1 cellular context compared by ENCODE assay signal in genomic region chr2:10367472-10368439, GRCh38.
TF ChIP-seq lines count a peak whose summit lies in the region.

No MANE protein-coding gene starts in this region.

TF ChIP-seq in K562, 482 proteins besides CTCF, POLR2A, EP300 and RAD21 (continued from another document):
- TF ChIP-seq ZNF609 (CRISPR knock-in tag; IDR thresholded peaks at IDR 0.05; ENCODE audit: borderline replicate concordance) (no peak), HDGF (IDR thresholded peaks at IDR 0.05) (peak; percentile 54; the same call in 1 of the 2 replicates), COPS2 (conservative IDR thresholded peaks at IDR 0.05) (no peak), U2AF1 (optimal IDR thresholded peaks at IDR 0.05; ENCODE audit: low read depth, low read length) (no peak), HMG20B (CRISPR knock-in tag; IDR thresholded peaks at IDR 0.05) (no peak), KAT8 (IDR thresholded peaks at IDR 0.05; ENCODE audit: low read depth) (no peak), C11orf30 (IDR thresholded peaks at IDR 0.05; ENCODE audit: low read depth) (peak; percentile 31; the same call in 1 of the 2 replicates), ZNF41 (CRISPR knock-in tag; conservative IDR thresholded peaks at IDR 0.05) (no peak), SMARCA5 (IDR thresholded peaks at IDR 0.05) (no peak), ZFP30 (CRISPR knock-in tag; IDR thresholded peaks at IDR 0.05; ENCODE audit: borderline replicate concordance) (no peak), BCL6 (CRISPR knock-in tag; IDR thresholded peaks at IDR 0.05) (no peak), ZKSCAN1 (IDR thresholded peaks at IDR 0.05; ENCODE audit: low read depth, low read length) (no peak), DMBX1 (CRISPR knock-in tag; IDR thresholded peaks at IDR 0.05; ENCODE audit: borderline replicate concordance) (no peak), ARID2 (IDR thresholded peaks at IDR 0.05) (0 out of 2 replicates have a peak, but pooled peaks have one; percentile 36), NFE2L1 (tag; IDR thresholded peaks at IDR 0.05; ENCODE audit: borderline replicate concordance, low read depth) (no peak), MITF (IDR thresholded peaks at IDR 0.05) (no peak), NR3C1 (CRISPR knock-in tag; IDR thresholded peaks at IDR 0.05) (no peak), DIDO1 (tag; IDR thresholded peaks at IDR 0.05; ENCODE audit: low read depth) (no peak), RBM39 (optimal IDR thresholded peaks at IDR 0.05; ENCODE audit: low read depth, low read length) (no peak), ZNF695 (CRISPR knock-in tag; IDR thresholded peaks at IDR 0.05) (no peak), PHF20 (IDR thresholded peaks at IDR 0.05; ENCODE audit: partially characterized antibody) (peak; percentile 54), KDM1A (IDR thresholded peaks at IDR 0.05) (peak in 1 of 2 experiments; percentile 93; a peak in 2 of 4 replicates), RHOXF2B (CRISPR knock-in tag; conservative IDR thresholded peaks at IDR 0.05) (no peak), ATF4 (CRISPR knock-in tag; IDR thresholded peaks at IDR 0.05) (no peak), CXXC5 (CRISPR knock-in tag; IDR thresholded peaks at IDR 0.05) (no peak), ZNF77 (CRISPR knock-in tag; IDR thresholded peaks at IDR 0.05) (no peak), SP2 (IDR thresholded peaks at IDR 0.05; ENCODE audit: extremely low read depth, low read depth, low read length, poor library complexity, severe bottlenecking) (no peak), TFAP4 (CRISPR knock-in tag; IDR thresholded peaks at IDR 0.05; ENCODE audit: borderline replicate concordance) (no peak), MBD1 (CRISPR knock-in tag; IDR thresholded peaks at IDR 0.05) (no peak), L3MBTL2 (IDR thresholded peaks at IDR 0.05) (no peak), MED1 (CRISPR knock-in tag; IDR thresholded peaks at IDR 0.05; ENCODE audit: borderline replicate concordance) (no peak), ZNF12 (CRISPR knock-in tag; IDR thresholded peaks at IDR 0.05) (no peak), ZNF785 (CRISPR knock-in tag; IDR thresholded peaks at IDR 0.05) (no peak), NFATC3 (IDR thresholded peaks at IDR 0.05) (no peak), ZNF584 (CRISPR knock-in tag; IDR thresholded peaks at IDR 0.05; ENCODE audit: low read depth) (no peak), HLTF (IDR thresholded peaks at IDR 0.05) (no peak)
